Comparison of ENCODE assay signal across 1 cellular context in the genomic region with DNA sequence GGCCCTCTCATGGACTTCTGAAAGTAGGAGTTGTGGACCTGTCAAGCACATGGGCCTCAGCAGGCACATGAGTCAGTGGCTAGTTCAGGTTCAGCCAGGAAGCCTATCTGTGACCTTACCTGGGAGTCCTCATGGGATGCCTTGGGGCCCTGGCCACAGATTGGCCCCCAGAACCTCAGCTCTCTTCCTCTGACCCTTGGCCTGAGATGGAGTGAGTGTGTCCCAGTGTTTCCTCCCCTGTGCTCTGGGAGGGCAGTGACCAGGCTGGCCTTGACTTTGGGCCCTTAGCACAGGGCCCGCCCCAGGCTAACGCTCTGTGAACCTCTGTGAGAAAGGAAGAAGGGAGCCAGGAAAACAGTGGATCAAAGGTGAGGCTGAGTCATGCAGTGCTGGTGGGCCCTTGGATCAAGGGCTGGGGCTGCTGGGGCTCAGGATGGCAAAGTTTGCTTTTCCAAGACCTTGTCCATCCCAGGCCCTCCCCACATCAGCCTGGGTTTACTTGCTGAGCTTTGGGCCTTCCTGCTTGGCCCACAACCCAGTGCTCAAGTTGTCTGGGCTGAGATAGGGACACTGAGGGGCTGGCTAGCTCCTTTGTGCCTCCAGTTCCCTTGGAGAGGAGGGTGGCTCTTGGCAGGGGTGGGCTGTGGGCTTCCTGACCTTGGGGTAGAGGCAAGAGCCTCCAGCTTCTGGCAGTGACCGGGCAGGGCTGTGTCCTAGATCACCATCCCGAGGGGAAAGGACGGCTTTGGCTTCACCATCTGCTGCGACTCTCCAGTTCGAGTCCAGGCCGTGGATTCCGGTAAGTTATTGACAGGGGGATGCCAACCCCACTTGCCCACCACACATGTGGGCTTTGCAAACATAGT.
A peak's percentile ranks its signal among the peaks of the same experiment; 100 is the strongest.
TF ChIP-seq lines count a peak whose summit lies in the region.

No MANE protein-coding gene starts in this region.

TF ChIP-seq in HepG2, 621 proteins besides CTCF, POLR2A, EP300 and RAD21 (continued from another document and continues in another):
- TF ChIP-seq, protein P1, sequence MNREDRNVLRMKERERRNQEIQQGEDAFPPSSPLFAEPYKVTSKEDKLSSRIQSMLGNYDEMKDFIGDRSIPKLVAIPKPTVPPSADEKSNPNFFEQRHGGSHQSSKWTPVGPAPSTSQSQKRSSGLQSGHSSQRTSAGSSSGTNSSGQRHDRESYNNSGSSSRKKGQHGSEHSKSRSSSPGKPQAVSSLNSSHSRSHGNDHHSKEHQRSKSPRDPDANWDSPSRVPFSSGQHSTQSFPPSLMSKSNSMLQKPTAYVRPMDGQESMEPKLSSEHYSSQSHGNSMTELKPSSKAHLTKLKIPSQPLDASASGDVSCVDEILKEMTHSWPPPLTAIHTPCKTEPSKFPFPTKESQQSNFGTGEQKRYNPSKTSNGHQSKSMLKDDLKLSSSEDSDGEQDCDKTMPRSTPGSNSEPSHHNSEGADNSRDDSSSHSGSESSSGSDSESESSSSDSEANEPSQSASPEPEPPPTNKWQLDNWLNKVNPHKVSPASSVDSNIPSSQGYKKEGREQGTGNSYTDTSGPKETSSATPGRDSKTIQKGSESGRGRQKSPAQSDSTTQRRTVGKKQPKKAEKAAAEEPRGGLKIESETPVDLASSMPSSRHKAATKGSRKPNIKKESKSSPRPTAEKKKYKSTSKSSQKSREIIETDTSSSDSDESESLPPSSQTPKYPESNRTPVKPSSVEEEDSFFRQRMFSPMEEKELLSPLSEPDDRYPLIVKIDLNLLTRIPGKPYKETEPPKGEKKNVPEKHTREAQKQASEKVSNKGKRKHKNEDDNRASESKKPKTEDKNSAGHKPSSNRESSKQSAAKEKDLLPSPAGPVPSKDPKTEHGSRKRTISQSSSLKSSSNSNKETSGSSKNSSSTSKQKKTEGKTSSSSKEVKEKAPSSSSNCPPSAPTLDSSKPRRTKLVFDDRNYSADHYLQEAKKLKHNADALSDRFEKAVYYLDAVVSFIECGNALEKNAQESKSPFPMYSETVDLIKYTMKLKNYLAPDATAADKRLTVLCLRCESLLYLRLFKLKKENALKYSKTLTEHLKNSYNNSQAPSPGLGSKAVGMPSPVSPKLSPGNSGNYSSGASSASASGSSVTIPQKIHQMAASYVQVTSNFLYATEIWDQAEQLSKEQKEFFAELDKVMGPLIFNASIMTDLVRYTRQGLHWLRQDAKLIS (CRISPR knock-in tag; IDR thresholded peaks at IDR 0.05), result no peak
- TF ChIP-seq ZEB1 (IDR thresholded peaks at IDR 0.05; ENCODE audit: insufficient replicate concordance, low read depth) (peak; percentile 95), ZNF136 (CRISPR knock-in tag; IDR thresholded peaks at IDR 0.05; ENCODE audit: low read depth) (no peak), SRY (CRISPR knock-in tag; IDR thresholded peaks at IDR 0.05) (no peak; the same call in 1 of the 2 replicates), NFE2L1 (CRISPR knock-in tag; IDR thresholded peaks at IDR 0.05; ENCODE audit: borderline replicate concordance) (peak; percentile 98), ZNF256 (CRISPR knock-in tag; conservative IDR thresholded peaks at IDR 0.05) (peak; percentile 46; the same call in 1 of the 2 replicates), SMYD3 (CRISPR knock-in tag; IDR thresholded peaks at IDR 0.05) (peak; percentile 75; the same call in 1 of the 2 replicates), KDM6A (CRISPR knock-in tag; IDR thresholded peaks at IDR 0.05; ENCODE audit: low read depth) (peak; percentile 96), MED1 (CRISPR knock-in tag; IDR thresholded peaks at IDR 0.05) (peak; percentile 99), ARNT (IDR thresholded peaks at IDR 0.05) (no peak), ZKSCAN5 (CRISPR knock-in tag; IDR thresholded peaks at IDR 0.05) (no peak), ZNF749 (CRISPR knock-in tag; IDR thresholded peaks at IDR 0.05; ENCODE audit: borderline replicate concordance) (peak; percentile 76; the same call in 1 of the 2 replicates), MZF1 (CRISPR knock-in tag; IDR thresholded peaks at IDR 0.05; ENCODE audit: borderline replicate concordance) (no peak), SNAPC2 (CRISPR knock-in tag; IDR thresholded peaks at IDR 0.05) (peak; percentile 91), TBX3 (IDR thresholded peaks at IDR 0.05; ENCODE audit: borderline replicate concordance) (peak; percentile 53; the same call in 1 of the 2 replicates), SMAD3 (CRISPR knock-in tag; IDR thresholded peaks at IDR 0.05) (0 out of 2 replicates have a peak, but pooled peaks have one; percentile 85), ZNF546 (CRISPR knock-in tag; conservative IDR thresholded peaks at IDR 0.05) (no peak; the same call in none of the 2 replicates), ARHGAP35 (CRISPR knock-in tag; IDR thresholded peaks at IDR 0.05; ENCODE audit: borderline replicate concordance) (no peak), ZMYM4 (CRISPR knock-in tag; IDR thresholded peaks at IDR 0.05) (peak; percentile 89), MEIS1 (CRISPR knock-in tag; IDR thresholded peaks at IDR 0.05; ENCODE audit: borderline replicate concordance) (peak; percentile 94), ZNF775 (CRISPR knock-in tag; IDR thresholded peaks at IDR 0.05; ENCODE audit: borderline replicate concordance) (0 out of 2 replicates have a peak, but pooled peaks have one; percentile 70), ZNF138 (CRISPR knock-in tag; IDR thresholded peaks at IDR 0.05; ENCODE audit: low read depth) (no peak), FOXP1 (IDR thresholded peaks at IDR 0.05) (no peak), FOXP1 (CRISPR knock-in tag; IDR thresholded peaks at IDR 0.05) (peak; percentile 78; the same call in 1 of the 2 replicates), STAG1 (CRISPR knock-in tag; IDR thresholded peaks at IDR 0.05) (peak; percentile 48), JUNB (CRISPR knock-in tag; IDR thresholded peaks at IDR 0.05; ENCODE audit: borderline replicate concordance) (peak; percentile 95), ZNF615 (CRISPR knock-in tag; IDR thresholded peaks at IDR 0.05; ENCODE audit: borderline replicate concordance) (no peak), CBX5 (CRISPR knock-in tag; IDR thresholded peaks at IDR 0.05; ENCODE audit: borderline replicate concordance) (peak; percentile 90; the same call in 1 of the 2 replicates)
- TF ChIP-seq, protein P2, sequence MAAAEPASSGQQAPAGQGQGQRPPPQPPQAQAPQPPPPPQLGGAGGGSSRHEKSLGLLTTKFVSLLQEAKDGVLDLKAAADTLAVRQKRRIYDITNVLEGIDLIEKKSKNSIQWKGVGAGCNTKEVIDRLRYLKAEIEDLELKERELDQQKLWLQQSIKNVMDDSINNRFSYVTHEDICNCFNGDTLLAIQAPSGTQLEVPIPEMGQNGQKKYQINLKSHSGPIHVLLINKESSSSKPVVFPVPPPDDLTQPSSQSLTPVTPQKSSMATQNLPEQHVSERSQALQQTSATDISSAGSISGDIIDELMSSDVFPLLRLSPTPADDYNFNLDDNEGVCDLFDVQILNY (CRISPR knock-in tag; conservative IDR thresholded peaks at IDR 0.05), result no peak
- TF ChIP-seq, protein P3, sequence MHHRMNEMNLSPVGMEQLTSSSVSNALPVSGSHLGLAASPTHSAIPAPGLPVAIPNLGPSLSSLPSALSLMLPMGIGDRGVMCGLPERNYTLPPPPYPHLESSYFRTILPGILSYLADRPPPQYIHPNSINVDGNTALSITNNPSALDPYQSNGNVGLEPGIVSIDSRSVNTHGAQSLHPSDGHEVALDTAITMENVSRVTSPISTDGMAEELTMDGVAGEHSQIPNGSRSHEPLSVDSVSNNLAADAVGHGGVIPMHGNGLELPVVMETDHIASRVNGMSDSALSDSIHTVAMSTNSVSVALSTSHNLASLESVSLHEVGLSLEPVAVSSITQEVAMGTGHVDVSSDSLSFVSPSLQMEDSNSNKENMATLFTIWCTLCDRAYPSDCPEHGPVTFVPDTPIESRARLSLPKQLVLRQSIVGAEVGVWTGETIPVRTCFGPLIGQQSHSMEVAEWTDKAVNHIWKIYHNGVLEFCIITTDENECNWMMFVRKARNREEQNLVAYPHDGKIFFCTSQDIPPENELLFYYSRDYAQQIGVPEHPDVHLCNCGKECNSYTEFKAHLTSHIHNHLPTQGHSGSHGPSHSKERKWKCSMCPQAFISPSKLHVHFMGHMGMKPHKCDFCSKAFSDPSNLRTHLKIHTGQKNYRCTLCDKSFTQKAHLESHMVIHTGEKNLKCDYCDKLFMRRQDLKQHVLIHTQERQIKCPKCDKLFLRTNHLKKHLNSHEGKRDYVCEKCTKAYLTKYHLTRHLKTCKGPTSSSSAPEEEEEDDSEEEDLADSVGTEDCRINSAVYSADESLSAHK (CRISPR knock-in tag; IDR thresholded peaks at IDR 0.05; ENCODE audit: borderline replicate concordance), result no peak
- TF ChIP-seq, protein P4, sequence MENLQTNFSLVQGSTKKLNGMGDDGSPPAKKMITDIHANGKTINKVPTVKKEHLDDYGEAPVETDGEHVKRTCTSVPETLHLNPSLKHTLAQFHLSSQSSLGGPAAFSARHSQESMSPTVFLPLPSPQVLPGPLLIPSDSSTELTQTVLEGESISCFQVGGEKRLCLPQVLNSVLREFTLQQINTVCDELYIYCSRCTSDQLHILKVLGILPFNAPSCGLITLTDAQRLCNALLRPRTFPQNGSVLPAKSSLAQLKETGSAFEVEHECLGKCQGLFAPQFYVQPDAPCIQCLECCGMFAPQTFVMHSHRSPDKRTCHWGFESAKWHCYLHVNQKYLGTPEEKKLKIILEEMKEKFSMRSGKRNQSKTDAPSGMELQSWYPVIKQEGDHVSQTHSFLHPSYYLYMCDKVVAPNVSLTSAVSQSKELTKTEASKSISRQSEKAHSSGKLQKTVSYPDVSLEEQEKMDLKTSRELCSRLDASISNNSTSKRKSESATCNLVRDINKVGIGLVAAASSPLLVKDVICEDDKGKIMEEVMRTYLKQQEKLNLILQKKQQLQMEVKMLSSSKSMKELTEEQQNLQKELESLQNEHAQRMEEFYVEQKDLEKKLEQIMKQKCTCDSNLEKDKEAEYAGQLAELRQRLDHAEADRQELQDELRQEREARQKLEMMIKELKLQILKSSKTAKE (CRISPR knock-in tag; IDR thresholded peaks at IDR 0.05; ENCODE audit: borderline replicate concordance), result peak; percentile 99
- TF ChIP-seq, protein P5, sequence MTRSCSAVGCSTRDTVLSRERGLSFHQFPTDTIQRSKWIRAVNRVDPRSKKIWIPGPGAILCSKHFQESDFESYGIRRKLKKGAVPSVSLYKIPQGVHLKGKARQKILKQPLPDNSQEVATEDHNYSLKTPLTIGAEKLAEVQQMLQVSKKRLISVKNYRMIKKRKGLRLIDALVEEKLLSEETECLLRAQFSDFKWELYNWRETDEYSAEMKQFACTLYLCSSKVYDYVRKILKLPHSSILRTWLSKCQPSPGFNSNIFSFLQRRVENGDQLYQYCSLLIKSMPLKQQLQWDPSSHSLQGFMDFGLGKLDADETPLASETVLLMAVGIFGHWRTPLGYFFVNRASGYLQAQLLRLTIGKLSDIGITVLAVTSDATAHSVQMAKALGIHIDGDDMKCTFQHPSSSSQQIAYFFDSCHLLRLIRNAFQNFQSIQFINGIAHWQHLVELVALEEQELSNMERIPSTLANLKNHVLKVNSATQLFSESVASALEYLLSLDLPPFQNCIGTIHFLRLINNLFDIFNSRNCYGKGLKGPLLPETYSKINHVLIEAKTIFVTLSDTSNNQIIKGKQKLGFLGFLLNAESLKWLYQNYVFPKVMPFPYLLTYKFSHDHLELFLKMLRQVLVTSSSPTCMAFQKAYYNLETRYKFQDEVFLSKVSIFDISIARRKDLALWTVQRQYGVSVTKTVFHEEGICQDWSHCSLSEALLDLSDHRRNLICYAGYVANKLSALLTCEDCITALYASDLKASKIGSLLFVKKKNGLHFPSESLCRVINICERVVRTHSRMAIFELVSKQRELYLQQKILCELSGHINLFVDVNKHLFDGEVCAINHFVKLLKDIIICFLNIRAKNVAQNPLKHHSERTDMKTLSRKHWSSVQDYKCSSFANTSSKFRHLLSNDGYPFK (CRISPR knock-in tag; IDR thresholded peaks at IDR 0.05; ENCODE audit: borderline replicate concordance), result peak; percentile 79
- TF ChIP-seq, protein P6, sequence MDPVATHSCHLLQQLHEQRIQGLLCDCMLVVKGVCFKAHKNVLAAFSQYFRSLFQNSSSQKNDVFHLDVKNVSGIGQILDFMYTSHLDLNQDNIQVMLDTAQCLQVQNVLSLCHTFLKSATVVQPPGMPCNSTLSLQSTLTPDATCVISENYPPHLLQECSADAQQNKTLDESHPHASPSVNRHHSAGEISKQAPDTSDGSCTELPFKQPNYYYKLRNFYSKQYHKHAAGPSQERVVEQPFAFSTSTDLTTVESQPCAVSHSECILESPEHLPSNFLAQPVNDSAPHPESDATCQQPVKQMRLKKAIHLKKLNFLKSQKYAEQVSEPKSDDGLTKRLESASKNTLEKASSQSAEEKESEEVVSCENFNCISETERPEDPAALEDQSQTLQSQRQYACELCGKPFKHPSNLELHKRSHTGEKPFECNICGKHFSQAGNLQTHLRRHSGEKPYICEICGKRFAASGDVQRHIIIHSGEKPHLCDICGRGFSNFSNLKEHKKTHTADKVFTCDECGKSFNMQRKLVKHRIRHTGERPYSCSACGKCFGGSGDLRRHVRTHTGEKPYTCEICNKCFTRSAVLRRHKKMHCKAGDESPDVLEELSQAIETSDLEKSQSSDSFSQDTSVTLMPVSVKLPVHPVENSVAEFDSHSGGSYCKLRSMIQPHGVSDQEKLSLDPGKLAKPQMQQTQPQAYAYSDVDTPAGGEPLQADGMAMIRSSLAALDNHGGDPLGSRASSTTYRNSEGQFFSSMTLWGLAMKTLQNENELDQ (CRISPR knock-in tag; IDR thresholded peaks at IDR 0.05; ENCODE audit: borderline replicate concordance), result no peak
- TF ChIP-seq, protein P7, sequence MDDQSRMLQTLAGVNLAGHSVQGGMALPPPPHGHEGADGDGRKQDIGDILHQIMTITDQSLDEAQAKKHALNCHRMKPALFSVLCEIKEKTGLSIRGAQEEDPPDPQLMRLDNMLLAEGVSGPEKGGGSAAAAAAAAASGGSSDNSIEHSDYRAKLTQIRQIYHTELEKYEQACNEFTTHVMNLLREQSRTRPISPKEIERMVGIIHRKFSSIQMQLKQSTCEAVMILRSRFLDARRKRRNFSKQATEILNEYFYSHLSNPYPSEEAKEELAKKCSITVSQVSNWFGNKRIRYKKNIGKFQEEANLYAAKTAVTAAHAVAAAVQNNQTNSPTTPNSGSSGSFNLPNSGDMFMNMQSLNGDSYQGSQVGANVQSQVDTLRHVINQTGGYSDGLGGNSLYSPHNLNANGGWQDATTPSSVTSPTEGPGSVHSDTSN (CRISPR knock-in tag; IDR thresholded peaks at IDR 0.05; ENCODE audit: borderline replicate concordance), result no peak
